In the genomic region with DNA sequence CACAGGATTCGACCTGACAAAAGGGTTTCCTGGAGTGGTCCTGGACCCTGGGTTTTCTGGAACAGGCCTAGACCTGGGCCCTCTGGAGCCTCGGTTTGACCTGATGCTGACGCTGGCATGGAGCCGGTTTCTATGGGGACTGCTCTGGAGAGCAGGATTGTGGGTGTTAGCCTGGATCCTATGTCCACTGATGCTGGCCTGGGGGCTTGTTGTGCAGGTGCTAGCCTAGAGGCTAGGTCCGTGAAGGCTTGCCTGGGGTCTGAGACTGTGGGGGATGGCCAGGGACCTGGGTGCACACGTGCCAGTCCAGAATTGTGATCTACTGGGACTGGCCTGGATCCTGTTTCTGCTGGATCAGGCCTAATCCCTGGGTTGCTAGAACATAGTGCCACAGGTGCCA, we compare ENCODE assay signal across 36 cellular contexts.
"Had no signal": no experiment of that assay in that cellular context is flagged by ENCODE, and none has a peak within 500 bp of the region (broad histone marks: within the 10 kb centered on the region; RNA-seq: fewer than 3 reads in every experiment).

No MANE protein-coding gene starts in this region.

- H3K9me3 ChIP-seq: adrenal gland, ascending aorta, body of pancreas, breast epithelium had no signal

- H3K4me1 ChIP-seq: adrenal gland, ascending aorta, body of pancreas, breast epithelium had no signal

- H3K4me3 Mint-ChIP-seq: activated naive CD4-positive, alpha-beta T cell treated with anti-CD3 and anti-CD28 coated beads for 36 hours; activated naive CD4-positive, alpha-beta T cell treated with anti-CD3 and anti-CD28 coated beads, Interleukin-2, amount 10 ng/mL, durations not matched to agents 7 days and 5 days; activated naive CD4-positive, alpha-beta T cell treated with anti-CD3 and anti-CD28 coated beads, Interleukin-2, amount 50 U/mL, for 24 hours; activated naive CD8-positive, alpha-beta T cell; activated naive CD8-positive, alpha-beta T cell treated with anti-CD3 and anti-CD28 coated beads for 36 hours; activated naive CD8-positive, alpha-beta T cell treated with anti-CD3 and anti-CD28 coated beads, Interleukin-2, amount 10 ng/mL, durations not matched to agents 7 days and 5 days; activated naive CD8-positive, alpha-beta T cell treated with anti-CD3 and anti-CD28 coated beads, Interleukin-2, amount 50 U/mL, for 24 hours; activated T-cell treated with anti-CD3 and anti-CD28 coated beads, Interleukin-2, amount 50 U/mL, for 24 hours; activated T-cell treated with anti-CD3 and anti-CD28 coated beads, Interleukin-2, amount 50 U/mL, for 72 hours; activated T-helper 1 cell treated with anti-CD3 and anti-CD28 coated beads, Interleukin-12 subunit alpha, Interleukin-12 subunit beta, Interleukin-2, Interleukin-4 antibody, amounts not matched to agents 30 ng/mL and 10 ng/mL and 1 ng/mL, durations not matched to agents 14 hours and 24 hours and 36 hours; activated T-helper 17 cell treated with anti-CD3 and anti-CD28 coated beads, Interleukin-2, amount 50 U/mL, for 72 hours; brain; central memory CD8-positive, alpha-beta T cell had no signal

- H3K4me1 Mint-ChIP-seq: activated naive CD4-positive, alpha-beta T cell treated with anti-CD3 and anti-CD28 coated beads, Interleukin-2, amount 10 ng/mL, durations not matched to agents 7 days and 5 days; activated naive CD4-positive, alpha-beta T cell treated with anti-CD3 and anti-CD28 coated beads, Interleukin-2, amount 50 U/mL, for 24 hours; activated naive CD8-positive, alpha-beta T cell treated with anti-CD3 and anti-CD28 coated beads for 36 hours; activated naive CD8-positive, alpha-beta T cell treated with anti-CD3 and anti-CD28 coated beads, Interleukin-2, amount 10 ng/mL, durations not matched to agents 7 days and 5 days; activated naive CD8-positive, alpha-beta T cell treated with anti-CD3 and anti-CD28 coated beads, Interleukin-2, amount 50 U/mL, for 24 hours; activated T-helper 17 cell treated with anti-CD3 and anti-CD28 coated beads, Interleukin-2, amount 50 U/mL, for 72 hours; brain; central memory CD8-positive, alpha-beta T cell had no signal

- H3K27ac ChIP-seq: adrenal gland, ascending aorta, body of pancreas, brain microvascular endothelial cell, breast epithelium, cardiac muscle cell had no signal

- H3K27me3 Mint-ChIP-seq: activated naive CD4-positive, alpha-beta T cell treated with anti-CD3 and anti-CD28 coated beads, Interleukin-2, amount 10 ng/mL, durations not matched to agents 7 days and 5 days; activated naive CD4-positive, alpha-beta T cell treated with anti-CD3 and anti-CD28 coated beads, Interleukin-2, amount 50 U/mL, for 24 hours; activated naive CD8-positive, alpha-beta T cell; activated naive CD8-positive, alpha-beta T cell treated with anti-CD3 and anti-CD28 coated beads for 36 hours; activated naive CD8-positive, alpha-beta T cell treated with anti-CD3 and anti-CD28 coated beads, Interleukin-2, amount 10 ng/mL, durations not matched to agents 7 days and 5 days; activated naive CD8-positive, alpha-beta T cell treated with anti-CD3 and anti-CD28 coated beads, Interleukin-2, amount 50 U/mL, for 24 hours; activated T-helper 17 cell treated with anti-CD3 and anti-CD28 coated beads, Interleukin-2, amount 50 U/mL, for 72 hours; brain; central memory CD8-positive, alpha-beta T cell had no signal

- H3K36me3 Mint-ChIP-seq: activated naive CD4-positive, alpha-beta T cell treated with anti-CD3 and anti-CD28 coated beads, Interleukin-2, amount 10 ng/mL, durations not matched to agents 7 days and 5 days; activated naive CD4-positive, alpha-beta T cell treated with anti-CD3 and anti-CD28 coated beads, Interleukin-2, amount 50 U/mL, for 24 hours; activated naive CD4-positive, alpha-beta T cell treated with anti-CD3 and anti-CD28 coated beads, Interleukin-2, amount 50 U/mL, for 72 hours; activated naive CD8-positive, alpha-beta T cell; activated naive CD8-positive, alpha-beta T cell treated with anti-CD3 and anti-CD28 coated beads for 36 hours; activated naive CD8-positive, alpha-beta T cell treated with anti-CD3 and anti-CD28 coated beads, Interleukin-2, amount 10 ng/mL, durations not matched to agents 7 days and 5 days; brain had no signal

- DNase-seq: activated effector memory CD4-positive, alpha-beta T cell treated with anti-CD3 and anti-CD28 coated beads, Interleukin-2, amount 50 U/mL, for 16 hours; activated effector memory CD4-positive, alpha-beta T cell treated with Interleukin-2 at 50 U/mL for 16 hours; activated gamma-delta T cell; activated gamma-delta T cell treated with Interleukin-2 at 50 U/mL for 16 hours; activated naive CD4-positive, alpha-beta T cell; activated naive CD4-positive, alpha-beta T cell treated with anti-CD3 and anti-CD28 coated beads for 36 hours; activated naive CD4-positive, alpha-beta T cell treated with anti-CD3 and anti-CD28 coated beads, Interleukin-2, amount 10 ng/mL, durations not matched to agents 7 days and 5 days; activated naive CD4-positive, alpha-beta T cell treated with anti-CD3 and anti-CD28 coated beads, Interleukin-2, amount 50 U/mL, for 16 hours; activated naive CD4-positive, alpha-beta T cell treated with Interleukin-2 at 50 U/mL for 16 hours; activated naive CD8-positive, alpha-beta T cell treated with anti-CD3 and anti-CD28 coated beads for 36 hours; activated naive CD8-positive, alpha-beta T cell treated with anti-CD3 and anti-CD28 coated beads, Interleukin-2, amount 10 ng/mL, durations not matched to agents 7 days and 5 days; activated naive CD8-positive, alpha-beta T cell treated with anti-CD3 and anti-CD28 coated beads, Interleukin-2, amount 50 U/mL, for 24 hours; activated T-cell treated with anti-CD3 and anti-CD28 coated beads, Interleukin-2, amount 50 U/mL, for 1 hour; activated T-cell treated with anti-CD3 and anti-CD28 coated beads, Interleukin-2, amount 50 U/mL, for 24 hours; activated T-cell treated with anti-CD3 and anti-CD28 coated beads, Interleukin-2, amount 50 U/mL, for 48 hours; activated T-cell treated with anti-CD3 and anti-CD28 coated beads, Interleukin-2, amount 50 U/mL, for 72 hours; adrenal gland; amniotic stem cell; amygdala; body of pancreas; brain microvascular endothelial cell; caudate nucleus; central memory CD4-positive, alpha-beta T cell; cerebellar nuclear complex had no signal

- H3K9me3 Mint-ChIP-seq: activated naive CD4-positive, alpha-beta T cell treated with anti-CD3 and anti-CD28 coated beads, Interleukin-2, amount 10 ng/mL, durations not matched to agents 7 days and 5 days; activated naive CD4-positive, alpha-beta T cell treated with anti-CD3 and anti-CD28 coated beads, Interleukin-2, amount 50 U/mL, for 24 hours; activated naive CD8-positive, alpha-beta T cell treated with anti-CD3 and anti-CD28 coated beads for 36 hours; activated naive CD8-positive, alpha-beta T cell treated with anti-CD3 and anti-CD28 coated beads, Interleukin-2, amount 10 ng/mL, durations not matched to agents 7 days and 5 days; activated naive CD8-positive, alpha-beta T cell treated with anti-CD3 and anti-CD28 coated beads, Interleukin-2, amount 50 U/mL, for 24 hours; activated T-cell treated with anti-CD3 and anti-CD28 coated beads, Interleukin-2, amount 50 U/mL, for 24 hours; activated T-helper 17 cell treated with anti-CD3 and anti-CD28 coated beads, Interleukin-2, amount 50 U/mL, for 72 hours; brain had no signal

- FAIRE-seq: astrocyte, colon had no signal

- H3K4me3 ChIP-seq: adrenal gland, ascending aorta, body of pancreas, breast epithelium, cardiac muscle cell had no signal

- H3K27me3 ChIP-seq: ascending aorta, body of pancreas, brain microvascular endothelial cell, cardiac muscle cell had no signal

- H3K36me3 ChIP-seq: adrenal gland, ascending aorta, brain microvascular endothelial cell, breast epithelium, cardiac muscle cell had no signal

- ATAC-seq: activated naive CD4-positive, alpha-beta T cell treated with anti-CD3 and anti-CD28 coated beads, Interleukin-2, amount 50 U/mL, for 72 hours; activated naive CD8-positive, alpha-beta T cell treated with anti-CD3 and anti-CD28 coated beads, Interleukin-2, amount 50 U/mL, for 24 hours; activated T-cell treated with anti-CD3 and anti-CD28 coated beads, Interleukin-2, amount 50 U/mL, for 72 hours; activated T-helper 17 cell treated with anti-CD3 and anti-CD28 coated beads, Interleukin-2, amount 50 U/mL, for 72 hours; body of pancreas had no signal
